In the genomic region with DNA sequence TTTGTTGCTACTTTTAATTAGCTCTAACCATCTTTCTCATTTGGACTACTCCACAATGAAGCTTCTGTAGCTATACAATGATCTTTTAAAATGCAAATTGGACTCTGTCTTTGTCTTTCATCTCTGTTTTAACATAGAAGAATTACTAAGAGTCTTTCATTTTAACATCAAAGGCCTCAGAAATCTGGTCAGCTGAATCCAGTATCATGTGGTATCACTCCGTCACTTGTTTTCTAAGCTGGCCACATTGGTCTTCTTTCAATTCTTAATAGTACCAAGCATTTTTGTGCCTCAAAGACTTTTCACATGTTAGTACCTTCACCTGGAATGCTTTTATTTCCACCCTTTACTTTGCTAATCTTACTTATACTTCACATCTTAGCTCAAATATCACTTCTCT, we compare ENCODE assay signal across 16 cellular contexts.
DNase-seq lines count a peak whose midpoint lies in the region; ATAC-seq and TF ChIP-seq lines count a peak whose summit lies in the region.
"Had no signal": no experiment of that assay in that cellular context is flagged by ENCODE, and none has a peak within 500 bp of the region (broad histone marks: within the 10 kb centered on the region; RNA-seq: fewer than 3 reads in every experiment).

No MANE protein-coding gene starts in this region.

- no peak overlapping the region for H3K9ac ChIP-seq in OCI-LY3 (ENCODE audit: low read length)

- H3K27me3 Mint-ChIP-seq in stimulated activated naive CD8-positive, alpha-beta T cell treated with anti-CD3 and anti-CD28 coated beads, Interleukin-15, Interleukin-2, amounts not matched to agents 100 ng/mL and 50 ng/mL, for 24 hours, result no peaks in the 10 kb centered on the region
- no peaks in the 10 kb centered on the region for H3K27me3 Mint-ChIP-seq in stimulated activated naive CD8-positive, alpha-beta T cell treated with anti-CD3 and anti-CD28 coated beads, Interleukin-15, amount 100 ng/mL, for 72 hours
- no peaks in the 10 kb centered on the region for H3K27me3 Mint-ChIP-seq in activated T-cell treated with anti-CD3 and anti-CD28 coated beads, Interleukin-2, amount 50 U/mL, for 24 hours
- peaks cover 0 to 3% of the 10 kb centered on the region in 2 donors for H3K27me3 Mint-ChIP-seq in T-cell
- H3K27me3 Mint-ChIP-seq: IgD-negative memory B cell had no signal

- no peak for ATAC-seq in stimulated activated naive CD8-positive, alpha-beta T cell treated with anti-CD3 and anti-CD28 coated beads, Interleukin-15, amount 100 ng/mL, for 72 hours
- ATAC-seq in T-cell (replicated peaks in 1 of 4), result no peak
- ATAC-seq: Panc1, Right ventricle myocardium inferior had no signal

- no peaks in the 10 kb centered on the region for H3K36me3 ChIP-seq in OCI-LY3 (replicated peaks; ENCODE audit: low read depth, low read length)

- H3K4me1 ChIP-seq in OCI-LY3 (ENCODE audit: low read length), result peaks cover 14% of the 10 kb centered on the region

- no peaks in the 10 kb centered on the region for H3K79me2 ChIP-seq in OCI-LY3 (ENCODE audit: low read length)

- POLR2A ChIA-PET in T-cell (lab: Charles Lee), result no interaction called here

- H3K9me3 Mint-ChIP-seq in stimulated activated naive CD8-positive, alpha-beta T cell treated with anti-CD3 and anti-CD28 coated beads, Interleukin-15, Interleukin-2, amounts not matched to agents 100 ng/mL and 50 ng/mL, for 24 hours, result no peaks in the 10 kb centered on the region
- H3K9me3 Mint-ChIP-seq in stimulated activated naive CD8-positive, alpha-beta T cell treated with anti-CD3 and anti-CD28 coated beads, Interleukin-15, amount 100 ng/mL, for 72 hours, result peaks cover 0 to 4% of the 10 kb centered on the region in 2 donors
- H3K9me3 Mint-ChIP-seq in activated T-cell treated with anti-CD3 and anti-CD28 coated beads, Interleukin-2, amount 50 U/mL, for 24 hours, result no peaks in the 10 kb centered on the region
- peaks cover 0 to 4% (median 0%) of the 10 kb centered on the region in 3 donors for H3K9me3 Mint-ChIP-seq in T-cell
- H3K9me3 Mint-ChIP-seq: HFFc6, IgD-negative memory B cell had no signal

- H3K4me3 ChIP-seq in OCI-LY3 (ENCODE audit: low read length), result 0 out of 2 replicates have a peak overlapping the region, but pooled peaks have one; percentile 29

- H2AFZ ChIP-seq in OCI-LY3 (ENCODE audit: low read depth, low read length), result no peak overlapping the region

- CTCF ChIA-PET in T-cell (lab: Charles Lee), result no interaction called here

- H3K9me3 ChIP-seq in OCI-LY3 (ENCODE audit: insufficient read depth, low read length), result no peaks in the 10 kb centered on the region

- no peaks in the 10 kb centered on the region for H4K20me1 ChIP-seq in OCI-LY3 (ENCODE audit: insufficient read depth, low read length)

- H3K4me2 ChIP-seq in OCI-LY3 (ENCODE audit: low read length), result peak overlapping the region; percentile 65

- H3K36me3 Mint-ChIP-seq in stimulated activated naive CD8-positive, alpha-beta T cell treated with anti-CD3 and anti-CD28 coated beads, Interleukin-15, Interleukin-2, amounts not matched to agents 100 ng/mL and 50 ng/mL, for 24 hours (ENCODE audit: low read depth), result no peaks in the 10 kb centered on the region
- no peaks in the 10 kb centered on the region for H3K36me3 Mint-ChIP-seq in activated T-cell treated with anti-CD3 and anti-CD28 coated beads, Interleukin-2, amount 50 U/mL, for 24 hours (ENCODE audit: low read depth)
- H3K36me3 Mint-ChIP-seq in T-cell, result no peaks in the 10 kb centered on the region

- H3K4me1 Mint-ChIP-seq in stimulated activated naive CD8-positive, alpha-beta T cell treated with anti-CD3 and anti-CD28 coated beads, Interleukin-15, Interleukin-2, amounts not matched to agents 100 ng/mL and 50 ng/mL, for 24 hours (ENCODE audit: low read depth), result peaks cover 18% of the 10 kb centered on the region
- peaks cover 20% of the 10 kb centered on the region for H3K4me1 Mint-ChIP-seq in stimulated activated naive CD8-positive, alpha-beta T cell treated with anti-CD3 and anti-CD28 coated beads, Interleukin-15, amount 100 ng/mL, for 72 hours
- peaks cover 17% of the 10 kb centered on the region for H3K4me1 Mint-ChIP-seq in activated T-cell treated with anti-CD3 and anti-CD28 coated beads, Interleukin-2, amount 50 U/mL, for 24 hours (ENCODE audit: low read depth)
- peaks cover 11 to 17% (median 12%) of the 10 kb centered on the region in 3 donors for H3K4me1 Mint-ChIP-seq in T-cell

- no peak overlapping the region for H3K27ac ChIP-seq in OCI-LY3 (ENCODE audit: low read length)
- H3K27ac ChIP-seq: 22Rv1, C4-2B had no signal

- peak overlapping the region; percentile 1 for H3K27ac Mint-ChIP-seq in stimulated activated naive CD8-positive, alpha-beta T cell treated with anti-CD3 and anti-CD28 coated beads, Interleukin-15, Interleukin-2, amounts not matched to agents 100 ng/mL and 50 ng/mL, for 24 hours
- H3K27ac Mint-ChIP-seq in stimulated activated naive CD8-positive, alpha-beta T cell treated with anti-CD3 and anti-CD28 coated beads, Interleukin-15, amount 100 ng/mL, for 72 hours, result no peak overlapping the region
- no peak overlapping the region for H3K27ac Mint-ChIP-seq in activated T-cell treated with anti-CD3 and anti-CD28 coated beads, Interleukin-2, amount 50 U/mL, for 24 hours
- no peak overlapping the region for H3K27ac Mint-ChIP-seq in T-cell
- H3K27ac Mint-ChIP-seq: HFFc6 had no signal

- no peak overlapping the region for H3K4me3 Mint-ChIP-seq in stimulated activated naive CD8-positive, alpha-beta T cell treated with anti-CD3 and anti-CD28 coated beads, Interleukin-15, Interleukin-2, amounts not matched to agents 100 ng/mL and 50 ng/mL, for 24 hours
- no peak overlapping the region for H3K4me3 Mint-ChIP-seq in stimulated activated naive CD8-positive, alpha-beta T cell treated with anti-CD3 and anti-CD28 coated beads, Interleukin-15, amount 100 ng/mL, for 72 hours
- H3K4me3 Mint-ChIP-seq in activated T-cell treated with anti-CD3 and anti-CD28 coated beads, Interleukin-2, amount 50 U/mL, for 24 hours, result no peak overlapping the region
- H3K4me3 Mint-ChIP-seq in T-cell, result no peak overlapping the region
- H3K4me3 Mint-ChIP-seq: HFFc6 had no signal

- TF ChIP-seq CTCF in OCI-LY3 (IDR thresholded peaks at IDR 0.05; ENCODE audit: low read depth, low read length), result no peak

- no peaks in the 10 kb centered on the region for H3K27me3 ChIP-seq in OCI-LY3 (ENCODE audit: low read depth, low read length)

- DNase-seq in stimulated activated naive CD8-positive, alpha-beta T cell treated with anti-CD3 and anti-CD28 coated beads, Interleukin-15, amount 100 ng/mL, for 72 hours, result no peak
- peak; percentile 0 for DNase-seq in midbrain (lab: John Stamatoyannopoulos, UW)
- DNase-seq in stimulated activated naive CD4-positive, alpha-beta T cell treated with Interleukin-2 at 50 U/mL for 16 hours (lab: John Stamatoyannopoulos, UW), result no peak
- no peak for DNase-seq in activated T-cell treated with anti-CD3 and anti-CD28 coated beads, Interleukin-2, amount 50 U/mL, for 24 hours
- no peak for DNase-seq in T-cell
- no peak for DNase-seq in GM19240 (ENCODE audit: insufficient read length, low spot score)
- DNase-seq: HFFc6, NCI-H187 treated with DMSO at 0.1 percent for 48 hours, NCI-H2171 had no signal
